In the genomic region with DNA sequence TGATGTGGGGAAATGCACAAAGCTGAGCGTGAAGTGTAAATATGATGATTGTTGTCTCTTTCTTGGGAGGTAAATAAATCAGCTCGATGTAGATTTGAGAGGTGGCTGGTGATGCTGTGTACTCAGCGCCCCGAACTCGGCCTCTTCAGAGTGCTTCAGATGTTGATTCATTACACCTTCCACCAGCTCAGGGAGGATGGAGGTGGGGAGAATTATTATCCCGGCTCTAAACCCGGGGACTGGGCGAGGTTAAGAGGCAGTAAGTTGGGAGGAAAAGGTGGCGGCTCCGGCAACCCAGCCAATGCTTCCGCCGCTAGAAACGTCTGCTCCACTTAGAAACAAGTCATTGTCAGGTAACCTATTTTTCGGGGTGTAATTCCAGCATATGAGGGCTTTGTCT, we compare ENCODE assay signal across 1 cellular context.
TF ChIP-seq lines count a peak whose summit lies in the region.

No MANE protein-coding gene starts in this region.

TF ChIP-seq in SK-N-SH, 30 proteins besides CTCF, POLR2A, EP300 and RAD21 (continued from another document):
- TF ChIP-seq FOXM1 (IDR thresholded peaks at IDR 0.05; ENCODE audit: low read depth) = no peak
